Comparison of ENCODE assay signal across 26 cellular contexts in the genomic region with DNA sequence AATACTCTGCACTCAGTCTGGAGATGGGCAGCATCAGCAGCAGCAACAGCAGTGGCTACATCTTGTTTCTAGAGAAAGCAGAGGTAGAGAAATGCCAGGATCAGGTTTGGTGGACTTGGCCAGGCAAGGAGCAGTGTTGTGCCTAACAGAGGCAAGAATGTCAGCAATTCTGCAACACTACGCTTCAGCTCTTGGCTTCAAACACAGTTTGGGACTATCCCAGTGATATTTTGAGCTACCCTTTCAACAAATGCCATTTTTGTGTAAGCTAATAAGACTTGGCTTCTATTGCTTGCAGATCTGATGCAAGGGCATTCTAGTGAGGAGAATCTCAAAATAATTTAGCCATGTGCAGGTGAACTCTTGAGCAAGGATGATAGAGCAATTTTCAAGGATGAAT.
"Had no signal": no experiment of that assay in that cellular context is flagged by ENCODE, and none has a peak within 500 bp of the region (broad histone marks: within the 10 kb centered on the region; RNA-seq: fewer than 3 reads in every experiment).

No MANE protein-coding gene starts in this region.

- H3K4me3 Mint-ChIP-seq: activated B cell treated with CpG ODN at 0.5 μM for 24 hours; activated CD4-positive, alpha-beta memory T cell treated with anti-CD3 and anti-CD28 coated beads for 36 hours; activated CD4-positive, alpha-beta T cell treated with anti-CD3 and anti-CD28 coated beads, Interleukin-2, amount 10 ng/mL, durations not matched to agents 7 days and 5 days; activated naive CD4-positive, alpha-beta T cell treated with anti-CD3 and anti-CD28 coated beads for 36 hours; activated naive CD8-positive, alpha-beta T cell; activated T-helper 17 cell treated with anti-CD3 and anti-CD28 coated beads, Interleukin-2, amount 50 U/mL, for 72 hours; T-helper 1 cell treated with Interleukin-12 subunit alpha and Interleukin-12 subunit beta and Interleukin-4 antibody, amounts not matched to agents 30 μg/mL and 1 μg/mL, for 36 hours had no signal

- H3K27me3 ChIP-seq: brain microvascular endothelial cell, Peyer's patch had no signal

- H3K27ac Mint-ChIP-seq: activated B cell treated with CpG ODN at 0.5 μM for 24 hours; activated CD4-positive, alpha-beta memory T cell treated with anti-CD3 and anti-CD28 coated beads for 36 hours; activated CD4-positive, alpha-beta T cell treated with anti-CD3 and anti-CD28 coated beads, Interleukin-2, amount 10 ng/mL, durations not matched to agents 7 days and 5 days; activated naive CD4-positive, alpha-beta T cell treated with anti-CD3 and anti-CD28 coated beads for 36 hours; activated naive CD8-positive, alpha-beta T cell; activated T-helper 17 cell treated with anti-CD3 and anti-CD28 coated beads, Interleukin-2, amount 50 U/mL, for 72 hours; T-helper 1 cell treated with Interleukin-12 subunit alpha and Interleukin-12 subunit beta and Interleukin-4 antibody, amounts not matched to agents 30 μg/mL and 1 μg/mL, for 36 hours had no signal

- H3K36me3 ChIP-seq: brain microvascular endothelial cell, Peyer's patch had no signal

- DNase-seq: activated B cell treated with CpG ODN at 0.5 μM for 24 hours; activated CD4-positive, alpha-beta memory T cell treated with anti-CD3 and anti-CD28 coated beads for 36 hours; activated CD4-positive, alpha-beta T cell treated with anti-CD3 and anti-CD28 coated beads for 1 hour; activated CD4-positive, alpha-beta T cell treated with anti-CD3 and anti-CD28 coated beads, Interleukin-2, amount 10 ng/mL, durations not matched to agents 7 days and 5 days; activated CD8-positive, alpha-beta memory T cell treated with anti-CD3 and anti-CD28 coated beads for 24 hours; activated gamma-delta T cell; activated naive CD4-positive, alpha-beta T cell treated with anti-CD3 and anti-CD28 coated beads for 36 hours; activated T-cell treated with anti-CD3 and anti-CD28 coated beads, Interleukin-2, amount 50 U/mL, for 48 hours; amygdala; brain microvascular endothelial cell; IMR-90; Kasumi-1; KBM-7; NCI-H1105 treated with DMSO at 0.1 percent for 48 hours; NCI-H1436 treated with DMSO at 0.1 percent for 48 hours; NCI-H1930; NCI-H226; NCI-H510A; NCI-H526 treated with DMSO at 0.1 percent for 48 hours; NCI-H82; Peyer's patch; SHP77 treated with DMSO at 0.1 percent for 48 hours had no signal

- ATAC-seq: activated T-helper 17 cell treated with anti-CD3 and anti-CD28 coated beads, Interleukin-2, amount 50 U/mL, for 72 hours had no signal

- H3K27ac ChIP-seq: brain microvascular endothelial cell, Peyer's patch, RWPE1 had no signal

- H3K4me3 ChIP-seq: Peyer's patch had no signal

- H3K4me1 ChIP-seq: Peyer's patch had no signal

- H3K9me3 ChIP-seq: Peyer's patch had no signal

- H3K36me3 Mint-ChIP-seq: activated CD4-positive, alpha-beta memory T cell treated with anti-CD3 and anti-CD28 coated beads for 36 hours; activated naive CD8-positive, alpha-beta T cell had no signal

- H3K4me1 Mint-ChIP-seq: activated B cell treated with CpG ODN at 0.5 μM for 24 hours; activated CD4-positive, alpha-beta T cell treated with anti-CD3 and anti-CD28 coated beads, Interleukin-2, amount 10 ng/mL, durations not matched to agents 7 days and 5 days; activated T-helper 17 cell treated with anti-CD3 and anti-CD28 coated beads, Interleukin-2, amount 50 U/mL, for 72 hours had no signal

- H3K27me3 Mint-ChIP-seq: activated B cell treated with CpG ODN at 0.5 μM for 24 hours; activated CD4-positive, alpha-beta memory T cell treated with anti-CD3 and anti-CD28 coated beads for 36 hours; activated CD4-positive, alpha-beta T cell treated with anti-CD3 and anti-CD28 coated beads, Interleukin-2, amount 10 ng/mL, durations not matched to agents 7 days and 5 days; activated naive CD8-positive, alpha-beta T cell; activated T-helper 17 cell treated with anti-CD3 and anti-CD28 coated beads, Interleukin-2, amount 50 U/mL, for 72 hours had no signal
